Comparison of ENCODE assay signal across 1 cellular context in the genomic region with DNA sequence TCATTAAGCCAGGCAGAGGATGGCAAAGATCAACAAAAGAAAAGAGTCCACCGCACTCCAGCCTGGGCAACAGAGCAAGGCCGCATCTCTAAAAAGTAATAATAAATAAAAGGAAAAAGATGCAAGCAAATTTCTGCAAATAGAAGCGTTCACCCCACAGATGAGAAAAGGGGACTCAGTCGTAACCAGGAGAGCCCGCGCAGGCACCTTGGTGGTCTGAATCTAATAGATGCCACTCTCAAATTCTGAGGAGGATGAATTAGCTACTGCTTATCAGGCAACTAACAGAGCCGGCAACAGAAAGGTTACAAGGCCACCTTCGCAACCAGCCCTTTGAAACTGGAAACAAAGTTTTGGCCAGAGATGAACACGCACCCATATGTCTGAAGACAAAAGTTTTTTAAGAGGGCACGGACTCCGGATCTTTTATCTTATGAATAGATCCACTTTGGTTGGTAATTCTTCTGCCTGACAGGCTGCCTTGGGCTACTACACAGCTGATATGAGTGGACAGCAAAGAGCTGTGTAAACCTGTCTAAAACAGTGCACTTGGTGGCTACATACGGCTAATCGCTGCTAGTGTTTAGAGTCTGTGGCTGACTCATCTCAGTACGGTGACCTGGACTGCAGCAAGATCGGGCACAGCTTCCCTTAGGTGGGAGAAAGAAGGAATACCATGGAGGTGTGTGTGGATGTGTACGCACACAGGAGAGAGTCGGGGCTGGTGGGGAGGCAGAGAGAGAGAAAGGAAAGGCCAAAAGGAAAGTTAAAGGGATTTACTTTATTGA.
TF ChIP-seq lines count a peak whose summit lies in the region.

No MANE protein-coding gene starts in this region.

TF ChIP-seq in HepG2, 621 proteins besides CTCF, POLR2A, EP300 and RAD21 (continued from another document):
- no peak for TF ChIP-seq SMAD1 (CRISPR knock-in tag; IDR thresholded peaks at IDR 0.05; ENCODE audit: borderline replicate concordance, low read depth)
